ENCODE assay signal across 13 cellular contexts in the genomic region with DNA sequence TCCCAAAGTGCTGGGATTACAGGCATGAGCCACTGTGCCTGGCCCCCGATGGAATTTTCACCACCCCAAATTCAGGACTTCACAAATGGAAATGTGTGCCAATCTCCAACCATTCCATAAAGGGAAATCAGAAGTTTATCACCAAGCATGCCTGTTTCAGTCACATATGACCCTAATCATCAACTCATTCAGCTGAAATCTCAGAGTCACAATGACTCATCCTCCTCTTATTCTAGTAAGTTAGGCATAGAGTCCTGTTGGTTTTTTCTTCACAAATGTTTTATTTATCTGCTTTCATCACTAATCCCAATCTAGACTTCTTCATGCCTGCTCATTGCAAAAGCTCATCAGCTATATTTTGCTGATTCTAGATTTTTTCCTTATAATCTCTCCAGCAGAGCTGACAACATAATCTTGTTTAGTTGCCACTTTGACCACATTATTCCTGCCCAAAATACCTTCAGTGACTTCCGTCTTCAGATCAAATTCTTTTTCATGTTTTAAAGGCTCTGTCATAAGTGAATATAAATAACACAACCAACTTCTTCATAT.
A peak's percentile ranks its signal among the peaks of the same experiment; 100 is the strongest.
DNase-seq lines count a peak whose midpoint lies in the region; ATAC-seq and TF ChIP-seq lines count a peak whose summit lies in the region.
"Had no signal": no experiment of that assay in that cellular context is flagged by ENCODE, and none has a peak within 500 bp of the region (broad histone marks: within the 10 kb centered on the region; RNA-seq: fewer than 3 reads in every experiment).

No MANE protein-coding gene starts in this region.

- H3K36me3 ChIP-seq in kidney epithelial cell (ENCODE audit: control insufficient read depth, insufficient read depth, low read length), result no peaks in the 10 kb centered on the region
- H3K36me3 ChIP-seq: lower lobe of right lung had no signal

- DNase-seq in AG20443 (ENCODE audit: low spot score), result peak; percentile 43
- peak; percentile 59 for DNase-seq in astrocyte of the hippocampus (ENCODE audit: low read depth, low spot score)
- peak; percentile 37 for DNase-seq in kidney epithelial cell (ENCODE audit: low read depth)
- no peak for DNase-seq in stimulated activated CD4-positive, alpha-beta T cell treated with anti-CD3 and anti-CD28 coated beads, Interleukin-4, amount 100 ng/mL, for 4 hours
- DNase-seq in OCI-M2 (lab: John Stamatoyannopoulos, UW; ENCODE audit: unreplicated experiment), result no peak
- DNase-seq: activated CD8-positive, alpha-beta memory T cell treated with anti-CD3 and anti-CD28 coated beads, Interleukin-2, amount 50 U/mL, for 4 hours; lower lobe of right lung; NCI-H2107; testis had no signal

- no peak for TF ChIP-seq CTCF in kidney epithelial cell (IDR thresholded peaks at IDR 0.05; ENCODE audit: insufficient read depth, low read length, poor library complexity, severe bottlenecking)

- ATAC-seq in HG03378 (IDR thresholded peaks at IDR 0.05; ENCODE audit: unreplicated experiment), result peak; percentile 53
- no peak for ATAC-seq in GM21390 (IDR thresholded peaks at IDR 0.05; ENCODE audit: unreplicated experiment)
- no peak for ATAC-seq in HG02885 (IDR thresholded peaks at IDR 0.05; ENCODE audit: poor library complexity, unreplicated experiment)
- ATAC-seq: lower lobe of right lung, Panc1 had no signal

- no peak overlapping the region for H3K4me3 ChIP-seq in kidney epithelial cell (ENCODE audit: low read depth, low read length)
- H3K4me3 ChIP-seq: lower lobe of right lung, testis had no signal

- H3K27me3 ChIP-seq in kidney epithelial cell (ENCODE audit: control insufficient read depth, insufficient read depth, low read length), result no peaks in the 10 kb centered on the region
- H3K27me3 ChIP-seq: testis had no signal

Comparison
In these comparisons a context has a peak if more than half of its experiments do, and no peak if none do; other contexts are left out.
1. DNase-seq: peak in AG20443 (single experiment), astrocyte of the hippocampus (single experiment) and kidney epithelial cell (single experiment); none in stimulated activated CD4-positive, alpha-beta T cell treated with anti-CD3 and anti-CD28 coated beads, Interleukin-4, amount 100 ng/mL, for 4 hours (0 of 2) and OCI-M2 (single experiment).